ENCODE assay signal across 14 cellular contexts in the genomic region with DNA sequence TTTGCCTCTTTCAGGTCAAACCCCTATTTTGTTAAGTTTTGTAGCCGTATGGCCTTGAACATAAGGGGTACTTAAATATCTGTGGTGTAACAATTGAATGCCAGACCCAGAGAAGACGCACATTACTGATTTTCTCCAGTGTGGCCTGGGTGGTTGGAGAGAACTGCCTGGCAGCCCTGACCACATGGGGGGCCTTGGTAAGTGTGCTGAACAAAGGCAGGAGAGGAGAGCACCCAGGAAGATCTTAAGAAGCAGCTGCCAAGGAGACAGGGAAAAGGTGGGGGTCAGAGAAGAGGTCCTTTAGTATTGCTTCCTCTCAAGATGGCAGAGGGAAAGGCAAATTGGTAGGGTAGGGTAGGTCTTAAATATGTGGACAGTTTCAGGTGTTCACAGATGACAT. TPM values are rescaled to one million over a fixed set of nuclear protein-coding genes. Genes with fewer than 3 reads are reported as not detected.
DNase-seq lines count a peak whose midpoint lies in the region; ATAC-seq and TF ChIP-seq lines count a peak whose summit lies in the region.
"Had no signal": no experiment of that assay in that cellular context is flagged by ENCODE, and none has a peak within 500 bp of the region (broad histone marks: within the 10 kb centered on the region; RNA-seq: fewer than 3 reads in every experiment).

No MANE protein-coding gene starts in this region.

- peak overlapping the region; percentile 87 for H3K4me2 ChIP-seq in PC-3 (ENCODE audit: low read length)

- TF ChIP-seq EP300 in esophagus muscularis mucosa (IDR thresholded peaks at IDR 0.05), result no peak

- DNase-seq in activated CD4-positive, alpha-beta T cell treated with anti-CD3 and anti-CD28 coated beads, Interleukin-2, amount 10 ng/mL, durations not matched to agents 7 days and 5 days, result no peak
- no peak for DNase-seq in activated CD4-positive, alpha-beta T cell treated with anti-CD3 and anti-CD28 coated beads for 48 hours
- no peak for DNase-seq in PC-3
- no peak for DNase-seq in effector memory CD8-positive, alpha-beta T cell
- no peak for DNase-seq in spleen
- DNase-seq in esophagus muscularis mucosa (ENCODE audit: extremely low spot score), result no peak
- DNase-seq: ACHN, DMS53, foreskin melanocyte, NCI-H1105 treated with DMSO at 0.1 percent for 48 hours, NCI-H524 treated with DMSO at 0.1 percent for 48 hours, uterus had no signal

- intact Hi-C loops in PC-3 (cut with micrococcal nuclease) (no loop called here), spleen (cut with DNase I; ENCODE audit: low total_unique reads) (no loop called here), esophagus muscularis mucosa (cut with DNase I) (no loop called here)

- peaks cover 28% of the 10 kb centered on the region for H3K36me3 Mint-ChIP-seq in activated CD4-positive, alpha-beta T cell treated with anti-CD3 and anti-CD28 coated beads, Interleukin-2, amount 10 ng/mL, durations not matched to agents 7 days and 5 days (ENCODE audit: low read depth)
- peaks cover 18% of the 10 kb centered on the region for H3K36me3 Mint-ChIP-seq in effector memory CD8-positive, alpha-beta T cell (ENCODE audit: insufficient read depth)

- H3K79me2 ChIP-seq in PC-3 (ENCODE audit: low read length), result no peaks in the 10 kb centered on the region

- peak overlapping the region; percentile 95 for H3K4me3 Mint-ChIP-seq in activated CD4-positive, alpha-beta T cell treated with anti-CD3 and anti-CD28 coated beads, Interleukin-2, amount 10 ng/mL, durations not matched to agents 7 days and 5 days
- peak overlapping the region; percentile 92 to 95 for H3K4me3 Mint-ChIP-seq in effector memory CD8-positive, alpha-beta T cell

- H3K9me3 Mint-ChIP-seq in activated CD4-positive, alpha-beta T cell treated with anti-CD3 and anti-CD28 coated beads, Interleukin-2, amount 10 ng/mL, durations not matched to agents 7 days and 5 days, result no peaks in the 10 kb centered on the region
- no peaks in the 10 kb centered on the region for H3K9me3 Mint-ChIP-seq in effector memory CD8-positive, alpha-beta T cell

- H3K27me3 Mint-ChIP-seq in activated CD4-positive, alpha-beta T cell treated with anti-CD3 and anti-CD28 coated beads, Interleukin-2, amount 10 ng/mL, durations not matched to agents 7 days and 5 days, result no peaks in the 10 kb centered on the region
- H3K27me3 Mint-ChIP-seq in effector memory CD8-positive, alpha-beta T cell, result no peaks in the 10 kb centered on the region

- no peaks in the 10 kb centered on the region for H3K36me3 ChIP-seq in PC-3 (ENCODE audit: low read depth, low read length)
- H3K36me3 ChIP-seq in spleen, result peaks cover 0 to 6% (median 0%) of the 10 kb centered on the region in 6 donors
- H3K36me3 ChIP-seq in esophagus muscularis mucosa, result no peaks in the 10 kb centered on the region
- H3K36me3 ChIP-seq: uterus had no signal

- H3F3A ChIP-seq in PC-3 (ENCODE audit: low read length, unreplicated experiment), result no peaks in the 10 kb centered on the region

- CTCF ChIA-PET in activated CD4-positive, alpha-beta T cell treated with anti-CD3 and anti-CD28 coated beads, Interleukin-2, amount 10 ng/mL, durations not matched to agents 7 days and 5 days (lab: Charles Lee), result interaction anchor here (1.1 kb wide), 2 partner anchors 33 to 50 kb away, joined by 3 to 4 read pairs; no protein-coding TSS in a partner anchor
- CTCF ChIA-PET in PC-3 (lab: Charles Lee), result interaction anchor here (1.0 to 5.5 kb wide), 2 partner anchors 49 to 50 kb away, joined by 7 to 84 read pairs; no protein-coding TSS in a partner anchor

- H3K4me1 ChIP-seq in PC-3 (ENCODE audit: insufficient read depth, low read length), result peaks cover 34% of the 10 kb centered on the region
- H3K4me1 ChIP-seq in spleen, result peaks cover 28 to 87% (median 70%) of the 10 kb centered on the region in 6 donors
- H3K4me1 ChIP-seq in esophagus muscularis mucosa, result peaks cover 0 to 26% (median 12%) of the 10 kb centered on the region in 4 donors
- H3K4me1 ChIP-seq: uterus had no signal

- H3K27me3 ChIP-seq in PC-3 (ENCODE audit: low read length), result no peaks in the 10 kb centered on the region
- H3K27me3 ChIP-seq in spleen (replicated peaks in 1 of 7), result no peaks in the 10 kb centered on the region
- no peaks in the 10 kb centered on the region for H3K27me3 ChIP-seq in esophagus muscularis mucosa
- H3K27me3 ChIP-seq: uterus had no signal

- no TSS peak for BruUV-seq in PC-3 (replicated peaks; lab: Mats Ljungman, UMichigan)

- H3K4me3 ChIP-seq in PC-3 (ENCODE audit: low read length), result no peak overlapping the region
- H3K4me3 ChIP-seq in spleen, result peak overlapping the region in 1 of 8 donors; percentile 75
- H3K4me3 ChIP-seq in esophagus muscularis mucosa, result no peak overlapping the region

- WGBS in spleen, 5 donors, result 82 to 90% (median 87%) methylated on average over 2 of the region's 2 CpGs
- 100% methylated on average over 2 of the region's 2 CpGs for WGBS in esophagus muscularis mucosa

- H3K27ac ChIP-seq in PC-3 (ENCODE audit: low read length) (peak overlapping the region; percentile 53), spleen (peak overlapping the region; percentile 87 to 98 (median 93)), esophagus muscularis mucosa (replicated peaks in 1 of 4) (no peak overlapping the region)

- no peak overlapping the region for H2AFZ ChIP-seq in PC-3 (ENCODE audit: low read length)

- no peak for TF ChIP-seq POLR2A in spleen (IDR thresholded peaks at IDR 0.05)
- no peak for TF ChIP-seq POLR2A in esophagus muscularis mucosa (IDR thresholded peaks at IDR 0.05; ENCODE audit: low read depth)

- POLR2A ChIA-PET in activated CD4-positive, alpha-beta T cell treated with anti-CD3 and anti-CD28 coated beads, Interleukin-2, amount 10 ng/mL, durations not matched to agents 7 days and 5 days (lab: Charles Lee), result no interaction called here
- POLR2A ChIA-PET in PC-3 (lab: Charles Lee; ENCODE audit: unreplicated experiment), result no interaction called here

- no peak overlapping the region for H3K9ac ChIP-seq in PC-3 (ENCODE audit: low read length)

- peaks cover 70% of the 10 kb centered on the region for H3K4me1 Mint-ChIP-seq in activated CD4-positive, alpha-beta T cell treated with anti-CD3 and anti-CD28 coated beads, Interleukin-2, amount 10 ng/mL, durations not matched to agents 7 days and 5 days
- peaks cover 49 to 60% of the 10 kb centered on the region in 2 donors for H3K4me1 Mint-ChIP-seq in effector memory CD8-positive, alpha-beta T cell (ENCODE audit: low read depth in 2 of 2)

- TF ChIP-seq CTCF in PC-3 (conservative IDR thresholded peaks at IDR 0.05; ENCODE audit: low read depth, low read length), result no peak
- TF ChIP-seq CTCF in spleen (IDR thresholded peaks at IDR 0.05 in 8 of 11, conservative IDR thresholded peaks at IDR 0.05 in 3 of 11), result no peak
- TF ChIP-seq CTCF in esophagus muscularis mucosa (IDR thresholded peaks at IDR 0.05), result no peak

- ATAC-seq in PC-3 (no peak), GM21423 (IDR thresholded peaks at IDR 0.05; ENCODE audit: unreplicated experiment) (no peak), HG03571 (IDR thresholded peaks at IDR 0.05; ENCODE audit: unreplicated experiment) (no peak)
- no peak for ATAC-seq in effector memory CD8-positive, alpha-beta T cell (replicated peaks)

- no peaks in the 10 kb centered on the region for H3K9me2 ChIP-seq in PC-3 (replicated peaks; ENCODE audit: low read length)

- no peaks in the 10 kb centered on the region for H4K20me1 ChIP-seq in PC-3 (ENCODE audit: low read length)

- peak overlapping the region; percentile 98 for H3K27ac Mint-ChIP-seq in activated CD4-positive, alpha-beta T cell treated with anti-CD3 and anti-CD28 coated beads, Interleukin-2, amount 10 ng/mL, durations not matched to agents 7 days and 5 days
- H3K27ac Mint-ChIP-seq in effector memory CD8-positive, alpha-beta T cell, result peak overlapping the region; percentile 92 to 96

- no peaks in the 10 kb centered on the region for H3K9me3 ChIP-seq in PC-3 (ENCODE audit: low read length)
- no peaks in the 10 kb centered on the region for H3K9me3 ChIP-seq in spleen
- H3K9me3 ChIP-seq in esophagus muscularis mucosa, result no peaks in the 10 kb centered on the region
- H3K9me3 ChIP-seq: uterus had no signal

RNA-seq across cellular contexts. Expression of gene TRANK1, which starts 35.7 kb away (rescaled TPM):
- 10 to 100 TPM; 84.3 to 93.1 TPM for total RNA-seq in activated CD4-positive, alpha-beta T cell treated with anti-CD3 and anti-CD28 coated beads, Interleukin-2, amount 10 ng/mL, durations not matched to agents 7 days and 5 days
- total RNA-seq in PC-3 (2014; rRNA removed) (0.58 and 2.4 TPM in 2 replicates), spleen (10 to 100 TPM; 50.3 to 75.6 (median 63.0) TPM), esophagus muscularis mucosa (1 to 10 TPM; 7.3 to 9.6 (median 8.2) TPM)
- 10 to 100 TPM in 1 of 3 donors, 1 to 10 TPM in 2; 5.3 to 10.1 (median 6.1) TPM for polyA plus RNA-seq in spleen

Comparison
In these comparisons a context has a peak if more than half of its experiments do, and no peak if none do; other contexts are left out.
1. H3K27ac ChIP-seq: peak in PC-3 (single experiment) and spleen (8 of 8); none in esophagus muscularis mucosa (0 of 4).
2. RNA of gene TRANK1, which starts 35.7 kb away (total RNA-seq): 84.3 to 93.1 TPM in activated CD4-positive, alpha-beta T cell treated with anti-CD3 and anti-CD28 coated beads, Interleukin-2, amount 10 ng/mL, durations not matched to agents 7 days and 5 days and 50.3 to 75.6 TPM in spleen; 7.3 to 9.6 TPM in esophagus muscularis mucosa and 0.58 to 2.4 TPM in PC-3; every median in the first group is over 4 times any median in the second.